2 cellular contexts compared by ENCODE assay signal in the genomic region with DNA sequence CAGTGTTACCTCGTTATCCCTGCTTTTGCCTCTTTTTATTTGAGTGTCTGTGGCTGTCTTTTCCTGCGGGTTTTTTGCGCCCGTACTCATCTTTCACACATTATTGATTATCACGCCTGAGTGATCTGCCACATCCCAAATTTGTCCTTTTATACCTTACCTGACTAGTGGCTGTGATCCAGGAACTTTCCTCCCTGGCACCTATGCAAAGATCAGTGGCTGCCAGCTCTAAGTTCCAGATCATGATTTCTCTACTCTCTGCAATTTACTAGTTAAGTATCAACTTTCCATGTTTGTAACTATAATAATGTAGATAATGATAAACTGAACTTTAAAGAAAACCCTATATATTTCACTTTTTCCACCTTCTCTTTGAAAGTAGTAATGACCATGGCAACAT.
TF ChIP-seq lines count a peak whose summit lies in the region.

No MANE protein-coding gene starts in this region.

TF ChIP-seq in liver, 16 proteins besides CTCF, POLR2A, EP300 and RAD21:
- TF ChIP-seq HNF4G (IDR thresholded peaks at IDR 0.05), result peak; percentile 21
- TF ChIP-seq, protein P1, sequence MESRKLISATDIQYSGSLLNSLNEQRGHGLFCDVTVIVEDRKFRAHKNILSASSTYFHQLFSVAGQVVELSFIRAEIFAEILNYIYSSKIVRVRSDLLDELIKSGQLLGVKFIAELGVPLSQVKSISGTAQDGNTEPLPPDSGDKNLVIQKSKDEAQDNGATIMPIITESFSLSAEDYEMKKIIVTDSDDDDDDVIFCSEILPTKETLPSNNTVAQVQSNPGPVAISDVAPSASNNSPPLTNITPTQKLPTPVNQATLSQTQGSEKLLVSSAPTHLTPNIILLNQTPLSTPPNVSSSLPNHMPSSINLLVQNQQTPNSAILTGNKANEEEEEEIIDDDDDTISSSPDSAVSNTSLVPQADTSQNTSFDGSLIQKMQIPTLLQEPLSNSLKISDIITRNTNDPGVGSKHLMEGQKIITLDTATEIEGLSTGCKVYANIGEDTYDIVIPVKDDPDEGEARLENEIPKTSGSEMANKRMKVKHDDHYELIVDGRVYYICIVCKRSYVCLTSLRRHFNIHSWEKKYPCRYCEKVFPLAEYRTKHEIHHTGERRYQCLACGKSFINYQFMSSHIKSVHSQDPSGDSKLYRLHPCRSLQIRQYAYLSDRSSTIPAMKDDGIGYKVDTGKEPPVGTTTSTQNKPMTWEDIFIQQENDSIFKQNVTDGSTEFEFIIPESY (IDR thresholded peaks at IDR 0.05), result no peak
- TF ChIP-seq SP1 (IDR thresholded peaks at IDR 0.05), result no peak
- TF ChIP-seq JUND (IDR thresholded peaks at IDR 0.05), result peak in 1 of 2 donors; percentile 29
- TF ChIP-seq, protein P2, sequence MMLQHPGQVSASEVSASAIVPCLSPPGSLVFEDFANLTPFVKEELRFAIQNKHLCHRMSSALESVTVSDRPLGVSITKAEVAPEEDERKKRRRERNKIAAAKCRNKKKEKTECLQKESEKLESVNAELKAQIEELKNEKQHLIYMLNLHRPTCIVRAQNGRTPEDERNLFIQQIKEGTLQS (IDR thresholded peaks at IDR 0.05), result no peak
- TF ChIP-seq RXRA (IDR thresholded peaks at IDR 0.05), result peak; percentile 30 to 46
- no peak for TF ChIP-seq FOXA2 (IDR thresholded peaks at IDR 0.05)
- peak; percentile 27 for TF ChIP-seq YY1 (IDR thresholded peaks at IDR 0.05)
- TF ChIP-seq, protein P3, sequence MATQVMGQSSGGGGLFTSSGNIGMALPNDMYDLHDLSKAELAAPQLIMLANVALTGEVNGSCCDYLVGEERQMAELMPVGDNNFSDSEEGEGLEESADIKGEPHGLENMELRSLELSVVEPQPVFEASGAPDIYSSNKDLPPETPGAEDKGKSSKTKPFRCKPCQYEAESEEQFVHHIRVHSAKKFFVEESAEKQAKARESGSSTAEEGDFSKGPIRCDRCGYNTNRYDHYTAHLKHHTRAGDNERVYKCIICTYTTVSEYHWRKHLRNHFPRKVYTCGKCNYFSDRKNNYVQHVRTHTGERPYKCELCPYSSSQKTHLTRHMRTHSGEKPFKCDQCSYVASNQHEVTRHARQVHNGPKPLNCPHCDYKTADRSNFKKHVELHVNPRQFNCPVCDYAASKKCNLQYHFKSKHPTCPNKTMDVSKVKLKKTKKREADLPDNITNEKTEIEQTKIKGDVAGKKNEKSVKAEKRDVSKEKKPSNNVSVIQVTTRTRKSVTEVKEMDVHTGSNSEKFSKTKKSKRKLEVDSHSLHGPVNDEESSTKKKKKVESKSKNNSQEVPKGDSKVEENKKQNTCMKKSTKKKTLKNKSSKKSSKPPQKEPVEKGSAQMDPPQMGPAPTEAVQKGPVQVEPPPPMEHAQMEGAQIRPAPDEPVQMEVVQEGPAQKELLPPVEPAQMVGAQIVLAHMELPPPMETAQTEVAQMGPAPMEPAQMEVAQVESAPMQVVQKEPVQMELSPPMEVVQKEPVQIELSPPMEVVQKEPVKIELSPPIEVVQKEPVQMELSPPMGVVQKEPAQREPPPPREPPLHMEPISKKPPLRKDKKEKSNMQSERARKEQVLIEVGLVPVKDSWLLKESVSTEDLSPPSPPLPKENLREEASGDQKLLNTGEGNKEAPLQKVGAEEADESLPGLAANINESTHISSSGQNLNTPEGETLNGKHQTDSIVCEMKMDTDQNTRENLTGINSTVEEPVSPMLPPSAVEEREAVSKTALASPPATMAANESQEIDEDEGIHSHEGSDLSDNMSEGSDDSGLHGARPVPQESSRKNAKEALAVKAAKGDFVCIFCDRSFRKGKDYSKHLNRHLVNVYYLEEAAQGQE (IDR thresholded peaks at IDR 0.05), result no peak
- no peak for TF ChIP-seq FOXA1 (IDR thresholded peaks at IDR 0.05)
- TF ChIP-seq NR2F2 (IDR thresholded peaks at IDR 0.05), result no peak
- no peak for TF ChIP-seq EGR1 (IDR thresholded peaks at IDR 0.05; ENCODE audit: low read depth in 2 of 2)
- TF ChIP-seq GABPA (IDR thresholded peaks at IDR 0.05 in 1 of 2, conservative IDR thresholded peaks at IDR 0.05 in 1 of 2), result no peak
- TF ChIP-seq, protein P4, sequence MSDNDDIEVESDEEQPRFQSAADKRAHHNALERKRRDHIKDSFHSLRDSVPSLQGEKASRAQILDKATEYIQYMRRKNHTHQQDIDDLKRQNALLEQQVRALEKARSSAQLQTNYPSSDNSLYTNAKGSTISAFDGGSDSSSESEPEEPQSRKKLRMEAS (IDR thresholded peaks at IDR 0.05), result no peak
- TF ChIP-seq TAF1 (conservative IDR thresholded peaks at IDR 0.05), result no peak
- peak; percentile 52 to 53 for TF ChIP-seq HNF4A (conservative IDR thresholded peaks at IDR 0.05)

TF ChIP-seq in HepG2, 621 proteins besides CTCF, POLR2A, EP300 and RAD21:
- TF ChIP-seq, protein P5, sequence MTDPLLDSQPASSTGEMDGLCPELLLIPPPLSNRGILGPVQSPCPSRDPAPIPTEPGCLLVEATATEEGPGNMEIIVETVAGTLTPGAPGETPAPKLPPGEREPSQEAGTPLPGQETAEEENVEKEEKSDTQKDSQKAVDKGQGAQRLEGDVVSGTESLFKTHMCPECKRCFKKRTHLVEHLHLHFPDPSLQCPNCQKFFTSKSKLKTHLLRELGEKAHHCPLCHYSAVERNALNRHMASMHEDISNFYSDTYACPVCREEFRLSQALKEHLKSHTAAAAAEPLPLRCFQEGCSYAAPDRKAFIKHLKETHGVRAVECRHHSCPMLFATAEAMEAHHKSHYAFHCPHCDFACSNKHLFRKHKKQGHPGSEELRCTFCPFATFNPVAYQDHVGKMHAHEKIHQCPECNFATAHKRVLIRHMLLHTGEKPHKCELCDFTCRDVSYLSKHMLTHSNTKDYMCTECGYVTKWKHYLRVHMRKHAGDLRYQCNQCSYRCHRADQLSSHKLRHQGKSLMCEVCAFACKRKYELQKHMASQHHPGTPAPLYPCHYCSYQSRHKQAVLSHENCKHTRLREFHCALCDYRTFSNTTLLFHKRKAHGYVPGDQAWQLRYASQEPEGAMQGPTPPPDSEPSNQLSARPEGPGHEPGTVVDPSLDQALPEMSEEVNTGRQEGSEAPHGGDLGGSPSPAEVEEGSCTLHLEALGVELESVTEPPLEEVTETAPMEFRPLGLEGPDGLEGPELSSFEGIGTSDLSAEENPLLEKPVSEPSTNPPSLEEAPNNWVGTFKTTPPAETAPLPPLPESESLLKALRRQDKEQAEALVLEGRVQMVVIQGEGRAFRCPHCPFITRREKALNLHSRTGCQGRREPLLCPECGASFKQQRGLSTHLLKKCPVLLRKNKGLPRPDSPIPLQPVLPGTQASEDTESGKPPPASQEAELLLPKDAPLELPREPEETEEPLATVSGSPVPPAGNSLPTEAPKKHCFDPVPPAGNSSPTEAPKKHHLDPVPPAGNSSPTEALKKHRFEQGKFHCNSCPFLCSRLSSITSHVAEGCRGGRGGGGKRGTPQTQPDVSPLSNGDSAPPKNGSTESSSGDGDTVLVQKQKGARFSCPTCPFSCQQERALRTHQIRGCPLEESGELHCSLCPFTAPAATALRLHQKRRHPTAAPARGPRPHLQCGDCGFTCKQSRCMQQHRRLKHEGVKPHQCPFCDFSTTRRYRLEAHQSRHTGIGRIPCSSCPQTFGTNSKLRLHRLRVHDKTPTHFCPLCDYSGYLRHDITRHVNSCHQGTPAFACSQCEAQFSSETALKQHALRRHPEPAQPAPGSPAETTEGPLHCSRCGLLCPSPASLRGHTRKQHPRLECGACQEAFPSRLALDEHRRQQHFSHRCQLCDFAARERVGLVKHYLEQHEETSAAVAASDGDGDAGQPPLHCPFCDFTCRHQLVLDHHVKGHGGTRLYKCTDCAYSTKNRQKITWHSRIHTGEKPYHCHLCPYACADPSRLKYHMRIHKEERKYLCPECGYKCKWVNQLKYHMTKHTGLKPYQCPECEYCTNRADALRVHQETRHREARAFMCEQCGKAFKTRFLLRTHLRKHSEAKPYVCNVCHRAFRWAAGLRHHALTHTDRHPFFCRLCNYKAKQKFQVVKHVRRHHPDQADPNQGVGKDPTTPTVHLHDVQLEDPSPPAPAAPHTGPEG (CRISPR knock-in tag; IDR thresholded peaks at IDR 0.05), result no peak
- TF ChIP-seq SIX1 (CRISPR knock-in tag; IDR thresholded peaks at IDR 0.05; ENCODE audit: borderline replicate concordance), result no peak
